Comparison of ENCODE assay signal across 1 cellular context in the genomic region with DNA sequence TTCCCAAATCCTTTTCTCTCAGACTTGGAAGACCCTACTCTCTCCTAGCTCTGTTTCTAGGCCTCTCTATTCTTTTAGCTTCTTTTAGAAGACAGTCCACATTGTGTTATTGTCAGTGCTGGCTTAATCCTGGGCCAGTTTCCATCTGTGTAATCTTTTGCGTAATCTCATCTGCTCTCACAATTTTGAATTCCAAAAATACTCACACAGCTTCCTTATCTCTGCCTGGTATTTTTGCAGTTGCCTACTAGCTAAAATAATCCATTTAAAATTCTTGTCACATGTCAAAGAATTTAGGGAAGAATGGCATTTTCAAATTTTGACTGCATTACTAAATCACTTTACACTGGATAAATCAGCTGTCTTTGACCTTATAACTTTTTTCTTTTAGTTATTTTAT.
TF ChIP-seq lines count a peak whose summit lies in the region.

No MANE protein-coding gene starts in this region.

TF ChIP-seq in SK-N-SH treated with all-trans-retinoic acid at 6 μM for 48 hours, 23 proteins besides CTCF, POLR2A, EP300 and RAD21 (continued from another document):
- peak; percentile 84; the same call in 1 of the 2 replicates for TF ChIP-seq CSRNP3 (CRISPR knock-in tag; IDR thresholded peaks at IDR 0.05)
